8 cellular contexts compared by ENCODE assay signal in the genomic region with DNA sequence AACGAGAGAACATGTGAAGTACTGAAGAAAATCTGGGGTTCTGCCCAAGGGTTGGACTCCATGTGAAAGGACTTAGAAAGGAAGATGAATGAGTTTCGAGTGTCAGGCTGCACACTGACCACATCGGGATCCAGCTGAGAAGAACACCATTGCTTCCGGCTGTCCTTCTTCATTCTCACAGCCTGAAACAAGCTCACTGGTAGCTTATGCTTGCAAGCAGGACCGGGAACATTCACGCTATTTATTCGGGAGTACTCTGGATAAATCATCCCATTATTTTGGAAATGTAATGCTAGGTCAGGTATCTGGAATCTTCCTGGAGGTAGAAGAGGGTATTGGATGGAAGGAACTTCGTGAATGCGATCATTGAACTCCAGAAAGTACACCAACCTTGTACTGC. TPM values are rescaled to one million over a fixed set of nuclear protein-coding genes. Genes with fewer than 3 reads are reported as not detected.
DNase-seq lines count a peak whose midpoint lies in the region; ATAC-seq, FAIRE-seq and TF ChIP-seq lines count a peak whose summit lies in the region.
"Not testable (repeated sequence)": the region's sequence is repeated elsewhere in the genome, so short reads cannot be mapped to it uniquely, and the experiment has no call there.

No MANE protein-coding gene starts in this region.

- H2BK12ac ChIP-seq in H9 (ENCODE audit: insufficient read length, low read depth, low read length) = not testable (repeated sequence)

- not testable (repeated sequence) for TF ChIP-seq CTCF in A549 (IDR thresholded peaks at IDR 0.05); H9 (conservative IDR thresholded peaks at IDR 0.05); astrocyte (IDR thresholded peaks at IDR 0.05; ENCODE audit: insufficient read depth, low read depth, low read length); hepatocyte (IDR thresholded peaks at IDR 0.05; ENCODE audit: poor library complexity)

- H3K27me3 Mint-ChIP-seq in H9 (ENCODE audit: low read depth); astrocyte (ENCODE audit: low read depth, unreplicated experiment): not testable (repeated sequence)

- H3K9ac ChIP-seq in H9 (ENCODE audit: extremely low read depth, insufficient read length, low read length); astrocyte (ENCODE audit: low read length): not testable (repeated sequence)

- H3K23ac ChIP-seq in H9 (ENCODE audit: insufficient read length, low read depth, low read length) = not testable (repeated sequence)

- not testable (repeated sequence) for H3K36me3 Mint-ChIP-seq in H9 (ENCODE audit: insufficient read depth in 1 of 3, low read depth in 3 of 3); astrocyte (ENCODE audit: low read depth, unreplicated experiment)

- H3K56ac ChIP-seq in H9 (ENCODE audit: insufficient read length, low read depth, low read length) = not testable (repeated sequence)

- peaks cover 8 to 41% of the 10 kb centered on the region in 2 experiments; a peak in 4 of 5 replicates for H3K9me3 Mint-ChIP-seq in H9
- not testable (repeated sequence) for H3K9me3 Mint-ChIP-seq in astrocyte (ENCODE audit: unreplicated experiment)

- not testable (repeated sequence) for H2BK5ac ChIP-seq in H9 (ENCODE audit: insufficient read length, low read length)

- not testable (repeated sequence) for TF ChIP-seq EP300 in A549 (IDR thresholded peaks at IDR 0.05)

- not testable (repeated sequence) for H3K9me3 ChIP-seq in A549; H9 (ENCODE audit: control insufficient read depth, low read depth, low read length); astrocyte (ENCODE audit: insufficient read depth, low read depth, low read length); hepatocyte (ENCODE audit: low read depth)

- H3K14ac ChIP-seq in H9 (ENCODE audit: insufficient read depth, low read length) = not testable (repeated sequence)

- not testable (repeated sequence) for H2BK120ac ChIP-seq in H9 (ENCODE audit: low read depth, low read length, poor library complexity, severe bottlenecking)

- not testable (repeated sequence) for H3K4ac ChIP-seq in H9 (ENCODE audit: low read depth, low read length)

- CTCF ChIA-PET in A549 (lab: Yijun Ruan, JAX) = not testable (repeated sequence)

- H4K5ac ChIP-seq in H9 (ENCODE audit: insufficient read length, low read depth, low read length) = not testable (repeated sequence)

- H3K18ac ChIP-seq in H9 (ENCODE audit: insufficient read length, low read depth, low read length) = not testable (repeated sequence)

- not testable (repeated sequence) for TF ChIP-seq POLR2A in A549 (IDR thresholded peaks at IDR 0.05; ENCODE audit: low read length)

- TF ChIP-seq RAD21 in A549 (conservative IDR thresholded peaks at IDR 0.05 in 1 of 2, IDR thresholded peaks at IDR 0.05 in 1 of 2) = not testable (repeated sequence)

- DNase-seq in A549 (ENCODE audit: low read depth in 1 of 2, low spot score in 1 of 2) (peak in 1 of 2 experiments; percentile 7), H9 (peak; percentile 42), astrocyte (ENCODE audit: low read depth) (peak; percentile 30), dermis blood vessel endothelial cell (peak; percentile 7), hepatocyte (ENCODE audit: low spot score) (peak; percentile 46), mesenteric fat pad (ENCODE audit: low spot score) (peak; percentile 90)
- peak; percentile 2 to 6 for DNase-seq in activated CD4-positive, alpha-beta T cell treated with anti-CD3 and anti-CD28 coated beads for 4 hours
- DNase-seq in stimulated activated CD4-positive, alpha-beta T cell treated with anti-CD3 and anti-CD28 coated beads, Interleukin-4, amount 100 ng/mL, for 24 hours = peak; percentile 4

- WGBS in A549 (ENCODE audit: missing lambda C conversion rate) = 69% methylated on average over 9 of the region's 9 CpGs
- no CpG with 5 or more reads among the region's 9 CpGs for WGBS in H9 (ENCODE audit: extremely low coverage, insufficient read length, low lambda C conversion rate)
- 81% methylated on average over 9 of the region's 9 CpGs for WGBS in hepatocyte (ENCODE audit: low lambda C conversion rate, missing lambda C conversion rate)

- not testable (repeated sequence) for H2BK20ac ChIP-seq in H9 (ENCODE audit: low read depth, low read length, poor library complexity, severe bottlenecking)

- FAIRE-seq in A549 (lab: Jason Lieb, UNC) (peak; percentile 99), astrocyte (lab: Jason Lieb, UNC) (peak; percentile 97)

- H3K4me1 ChIP-seq in A549; H9 (ENCODE audit: insufficient read depth, low read length); astrocyte (ENCODE audit: insufficient read depth, low read length); hepatocyte (ENCODE audit: insufficient read depth): not testable (repeated sequence)

- H3K4me3 ChIP-seq in A549; astrocyte (ENCODE audit: insufficient read depth, low read depth, low read length); hepatocyte: not testable (repeated sequence)

- not testable (repeated sequence) for H2AFZ ChIP-seq in H9 (ENCODE audit: low read length); astrocyte (ENCODE audit: low read depth, low read length); hepatocyte

- not testable (repeated sequence) for H3K27me3 ChIP-seq in H9 (ENCODE audit: insufficient read depth, low read length); astrocyte (ENCODE audit: insufficient read depth, low read length); hepatocyte

- not testable (repeated sequence) for H3K9me2 ChIP-seq in hepatocyte (replicated peaks; ENCODE audit: insufficient read depth)

- not testable (repeated sequence) for H3K27ac Mint-ChIP-seq in H9; astrocyte (ENCODE audit: unreplicated experiment)

- H3K4me2 ChIP-seq in A549; H9 (ENCODE audit: insufficient read depth, insufficient read length, low read length); astrocyte (ENCODE audit: low read length); hepatocyte: not testable (repeated sequence)

- not testable (repeated sequence) for ATAC-seq in A549

- not testable (repeated sequence) for H3K79me2 ChIP-seq in H9 (ENCODE audit: insufficient read depth, low read length); astrocyte (ENCODE audit: insufficient read depth, low read length); hepatocyte

- H4K20me1 ChIP-seq in H9 (ENCODE audit: control insufficient read depth, insufficient read depth, insufficient read length); astrocyte (ENCODE audit: insufficient read depth, low read length); hepatocyte (ENCODE audit: insufficient read depth, poor library complexity, severe bottlenecking): not testable (repeated sequence)

- not testable (repeated sequence) for H3K36me3 ChIP-seq in astrocyte (ENCODE audit: insufficient read depth, low read length); hepatocyte (replicated peaks; ENCODE audit: insufficient read depth, low read depth)

- H2BK15ac ChIP-seq in H9 (ENCODE audit: low read depth, low read length) = not testable (repeated sequence)

- H4K91ac ChIP-seq in H9 (ENCODE audit: insufficient read length, low read depth, low read length) = not testable (repeated sequence)

- H3K4me3 Mint-ChIP-seq in H9; astrocyte (ENCODE audit: unreplicated experiment): not testable (repeated sequence)

- H4K8ac ChIP-seq in H9 (replicated peaks; ENCODE audit: insufficient read length, low read depth, low read length) = not testable (repeated sequence)

- not testable (repeated sequence) for H2AK5ac ChIP-seq in H9 (ENCODE audit: insufficient read length, low read length)

- POLR2A ChIA-PET in A549 (lab: Yijun Ruan, JAX) = not testable (repeated sequence)

- H3T11ph ChIP-seq in H9 (ENCODE audit: low read length) = not testable (repeated sequence)

- not testable (repeated sequence) for H3K79me1 ChIP-seq in H9 (ENCODE audit: insufficient read depth, low read depth, low read length, poor library complexity, severe bottlenecking)

- H3K4me1 Mint-ChIP-seq in H9; astrocyte (ENCODE audit: low read depth, unreplicated experiment): not testable (repeated sequence)

- H3K27ac ChIP-seq in A549; H9 (ENCODE audit: insufficient read length, low read depth, low read length); astrocyte (ENCODE audit: low read depth, low read length); hepatocyte: not testable (repeated sequence)

- not testable (repeated sequence) for H3K23me2 ChIP-seq in H9 (ENCODE audit: insufficient read length, low read depth, low read length, poor library complexity, severe bottlenecking)

RNA-seq across cellular contexts. Expression of a gene that starts 59.2 kb away (rescaled TPM):
- 18.0 and 21.1 TPM in 2 replicates for polyA plus RNA-seq in A549 (2011; rRNA removed)
- polyA plus RNA-seq in A549 (2012; cell fraction: cytosol; rRNA removed) = 11.4 and 13.4 TPM in 2 replicates
- polyA plus RNA-seq in A549 (2012; cell fraction: nucleus; rRNA removed) = 14.9 and 18.8 TPM in 2 replicates
- polyA plus RNA-seq in A549 (2017; fragmentation: RNase III; extraction: RNeasy Plus Mini Kit Qiagen cat#74134 plus additional on column Dnase treatment) = 14.3 to 15.1 TPM (median 14.6 TPM) in 3 replicates
- 46.1 and 50.7 TPM in 2 replicates for polyA minus RNA-seq in A549 (2011; rRNA and poly(A)+ RNA removed)
- total RNA-seq in H9 (2021) = 24.1 and 26.0 TPM in 2 replicates
- total RNA-seq in astrocyte = 22.3 and 26.4 TPM in 2 replicates
- total RNA-seq in dermis blood vessel endothelial cell = 10.4 and 19.6 TPM in 2 replicates
- 14.9 and 18.6 TPM in 2 replicates for total RNA-seq in hepatocyte
- 12.3 and 16.0 TPM in 2 replicates for polyA plus RNA-seq in hepatocyte
- total RNA-seq in mesenteric fat pad = 19.2 TPM
